1 cellular context compared by ENCODE assay signal in genomic region chr11:118343248-118343647, GRCh38.
TF ChIP-seq lines count a peak whose summit lies in the region.

No MANE protein-coding gene starts in this region.

TF ChIP-seq in GM12878, 131 proteins besides CTCF, POLR2A, EP300 and RAD21:
- TF ChIP-seq CREB1 (IDR thresholded peaks at IDR 0.05; ENCODE audit: low read depth) (no peak), IKZF2 (IDR thresholded peaks at IDR 0.05) (no peak; a peak in 1 of 4 replicates), SRF (IDR thresholded peaks at IDR 0.05; ENCODE audit: low read depth in 2 of 2, low read length in 2 of 2) (no peak), MEF2B (IDR thresholded peaks at IDR 0.05; ENCODE audit: partially characterized antibody, poor library complexity, severe bottlenecking) (peak; percentile 15)
- TF ChIP-seq, protein P1, sequence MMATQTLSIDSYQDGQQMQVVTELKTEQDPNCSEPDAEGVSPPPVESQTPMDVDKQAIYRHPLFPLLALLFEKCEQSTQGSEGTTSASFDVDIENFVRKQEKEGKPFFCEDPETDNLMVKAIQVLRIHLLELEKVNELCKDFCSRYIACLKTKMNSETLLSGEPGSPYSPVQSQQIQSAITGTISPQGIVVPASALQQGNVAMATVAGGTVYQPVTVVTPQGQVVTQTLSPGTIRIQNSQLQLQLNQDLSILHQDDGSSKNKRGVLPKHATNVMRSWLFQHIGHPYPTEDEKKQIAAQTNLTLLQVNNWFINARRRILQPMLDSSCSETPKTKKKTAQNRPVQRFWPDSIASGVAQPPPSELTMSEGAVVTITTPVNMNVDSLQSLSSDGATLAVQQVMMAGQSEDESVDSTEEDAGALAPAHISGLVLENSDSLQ (IDR thresholded peaks at IDR 0.05), result peak; percentile 84
TF ChIP-seq in GM12878: peak in this region for 2.
